ENCODE assay signal across 11 cellular contexts in the genomic region with DNA sequence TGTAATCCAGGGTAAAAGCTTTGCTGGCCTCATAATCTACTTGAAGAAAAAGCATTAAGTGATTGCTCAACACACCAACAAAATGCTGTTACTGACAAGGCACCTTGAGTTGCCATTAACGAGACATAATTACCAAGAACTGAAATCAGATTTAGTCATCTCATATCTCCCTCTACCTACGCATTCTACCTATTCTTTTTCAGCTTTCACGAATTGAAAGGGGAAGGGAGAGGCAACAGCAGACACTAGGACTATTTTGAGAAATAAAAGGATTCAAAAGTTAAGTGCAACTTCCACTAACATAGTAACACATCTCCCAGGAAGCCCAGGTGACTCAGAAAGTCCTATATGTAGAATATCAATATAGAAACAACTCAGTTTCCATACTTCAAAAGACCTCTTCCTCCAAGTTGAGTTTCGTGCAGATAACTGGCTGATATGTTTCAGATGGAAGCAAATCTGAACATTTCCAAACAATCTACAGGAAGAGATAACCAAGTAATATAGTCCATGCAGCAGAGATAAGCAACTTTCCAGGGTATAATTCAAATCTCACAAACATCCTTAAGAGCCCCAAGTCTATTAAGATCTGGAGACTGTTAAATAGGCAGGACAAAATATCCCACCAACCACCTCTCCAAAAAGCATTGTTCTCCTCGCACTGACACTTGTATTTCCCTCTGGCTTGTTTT. TPM values are rescaled to one million over a fixed set of nuclear protein-coding genes. Genes with fewer than 3 reads are reported as not detected.
A peak's percentile ranks its signal among the peaks of the same experiment; 100 is the strongest.
DNase-seq lines count a peak whose midpoint lies in the region; ATAC-seq, FAIRE-seq and TF ChIP-seq lines count a peak whose summit lies in the region.
"Had no signal": no experiment of that assay in that cellular context is flagged by ENCODE, and none has a peak within 500 bp of the region (broad histone marks: within the 10 kb centered on the region; RNA-seq: fewer than 3 reads in every experiment).

No MANE protein-coding gene starts in this region.

- TF ChIP-seq CTCF in endodermal cell (conservative IDR thresholded peaks at IDR 0.05) (no peak), D721Med (IDR thresholded peaks at IDR 0.05; ENCODE audit: insufficient read depth, missing control alignments) (no peak)

- no peak overlapping the region for H3K27ac ChIP-seq in endodermal cell (ENCODE audit: low read depth, low read length)
- H3K27ac ChIP-seq: BLaER1, SJSA1 had no signal

- H3K4me1 Mint-ChIP-seq in activated naive CD4-positive, alpha-beta T cell treated with anti-CD3 and anti-CD28 coated beads for 36 hours (ENCODE audit: low read depth): peaks cover 26% of the 10 kb centered on the region
- H3K4me1 Mint-ChIP-seq in endodermal cell: peaks cover 17% of the 10 kb centered on the region
- H3K4me1 Mint-ChIP-seq in stimulated activated naive CD8-positive, alpha-beta T cell treated with anti-CD3 and anti-CD28 coated beads, Interleukin-15, amount 100 ng/mL, for 72 hours: peaks cover 31% of the 10 kb centered on the region

- no peaks in the 10 kb centered on the region for H3K9me3 ChIP-seq in endodermal cell (ENCODE audit: control insufficient read depth, low read length)
- H3K9me3 ChIP-seq: BLaER1, SJSA1 had no signal

- H3K9ac ChIP-seq in endodermal cell (ENCODE audit: extremely low read depth, low read length, poor library complexity, severe bottlenecking): no peak overlapping the region
- H3K9ac ChIP-seq: BLaER1 had no signal

- 89% methylated on average over 5 of the region's 5 CpGs; no CpG with 5 or more reads in 1 of the 2 experiments for WGBS in endodermal cell (ENCODE audit: insufficient coverage in 1 of 2, insufficient read length in 1 of 2), 2 experiments

- CTCF ChIA-PET in activated naive CD4-positive, alpha-beta T cell treated with anti-CD3 and anti-CD28 coated beads for 36 hours (lab: Charles Lee): no interaction called here

- intact Hi-C loops in activated naive CD4-positive, alpha-beta T cell treated with anti-CD3 and anti-CD28 coated beads for 36 hours (cut with micrococcal nuclease): loop anchor here (1.0 to 10.0 kb wide), 12 partner anchors 17 to 1083 kb away; a partner anchor contains a TSS

- H3K9me3 Mint-ChIP-seq in activated naive CD4-positive, alpha-beta T cell treated with anti-CD3 and anti-CD28 coated beads for 36 hours: no peaks in the 10 kb centered on the region
- H3K9me3 Mint-ChIP-seq in endodermal cell: no peaks in the 10 kb centered on the region
- peaks cover 0 to 3% of the 10 kb centered on the region in 2 donors for H3K9me3 Mint-ChIP-seq in stimulated activated naive CD8-positive, alpha-beta T cell treated with anti-CD3 and anti-CD28 coated beads, Interleukin-15, amount 100 ng/mL, for 72 hours

- peak; percentile 37 for DNase-seq in activated naive CD4-positive, alpha-beta T cell treated with anti-CD3 and anti-CD28 coated beads for 36 hours
- no peak for DNase-seq in activated naive CD4-positive, alpha-beta T cell (lab: John Stamatoyannopoulos, UW)
- DNase-seq in endodermal cell (no peak), D721Med (ENCODE audit: insufficient read length, low spot score) (no peak), NCI-H446 (lab: John Stamatoyannopoulos, UW) (no peak)
- DNase-seq in stimulated activated naive CD8-positive, alpha-beta T cell treated with anti-CD3 and anti-CD28 coated beads, Interleukin-15, amount 100 ng/mL, for 72 hours: peak in 1 of 2 donors; percentile 3
- DNase-seq: retina had no signal

- H3K4me3 ChIP-seq in endodermal cell (ENCODE audit: low read length): peak overlapping the region; percentile 38

- peaks cover 2% of the 10 kb centered on the region for H3K4me1 ChIP-seq in endodermal cell (ENCODE audit: control insufficient read depth, insufficient read depth, low read length)

- no peaks in the 10 kb centered on the region for H3K36me3 ChIP-seq in endodermal cell (ENCODE audit: control insufficient read depth, insufficient read depth, low read length)
- H3K36me3 ChIP-seq: BLaER1, SJSA1 had no signal

- H3K27me3 Mint-ChIP-seq in activated naive CD4-positive, alpha-beta T cell treated with anti-CD3 and anti-CD28 coated beads for 36 hours (ENCODE audit: low read depth): peaks cover 49% of the 10 kb centered on the region
- peaks cover 18% of the 10 kb centered on the region for H3K27me3 Mint-ChIP-seq in endodermal cell (ENCODE audit: insufficient read depth)
- peaks cover 90% of the 10 kb centered on the region for H3K27me3 Mint-ChIP-seq in stimulated activated naive CD8-positive, alpha-beta T cell treated with anti-CD3 and anti-CD28 coated beads, Interleukin-15, amount 100 ng/mL, for 72 hours

- peak overlapping the region; percentile 43 for H3K27ac Mint-ChIP-seq in activated naive CD4-positive, alpha-beta T cell treated with anti-CD3 and anti-CD28 coated beads for 36 hours
- no peak overlapping the region for H3K27ac Mint-ChIP-seq in endodermal cell
- peak overlapping the region in 1 of 2 donors; percentile 9 for H3K27ac Mint-ChIP-seq in stimulated activated naive CD8-positive, alpha-beta T cell treated with anti-CD3 and anti-CD28 coated beads, Interleukin-15, amount 100 ng/mL, for 72 hours

- no peak for FAIRE-seq in D721Med (lab: Jason Lieb, UNC)

- H3K4me3 Mint-ChIP-seq in activated naive CD4-positive, alpha-beta T cell treated with anti-CD3 and anti-CD28 coated beads for 36 hours: peak overlapping the region; percentile 78
- peak overlapping the region; percentile 85 for H3K4me3 Mint-ChIP-seq in endodermal cell
- peak overlapping the region; percentile 58 to 69 for H3K4me3 Mint-ChIP-seq in stimulated activated naive CD8-positive, alpha-beta T cell treated with anti-CD3 and anti-CD28 coated beads, Interleukin-15, amount 100 ng/mL, for 72 hours

- ATAC-seq in HG03521 (IDR thresholded peaks at IDR 0.05; ENCODE audit: unreplicated experiment): peak; percentile 38
- ATAC-seq in stimulated activated naive CD8-positive, alpha-beta T cell treated with anti-CD3 and anti-CD28 coated beads, Interleukin-15, amount 100 ng/mL, for 72 hours: peak; percentile 57
- no peak for ATAC-seq in HG02970 (IDR thresholded peaks at IDR 0.05; ENCODE audit: low FRiP score, unreplicated experiment)

- H3K27me3 ChIP-seq in endodermal cell (ENCODE audit: control insufficient read depth, insufficient read depth, low read length, poor library complexity, severe bottlenecking): peaks cover 17% of the 10 kb centered on the region
- H3K27me3 ChIP-seq: SJSA1 had no signal

- H3K36me3 Mint-ChIP-seq in activated naive CD4-positive, alpha-beta T cell treated with anti-CD3 and anti-CD28 coated beads for 36 hours (ENCODE audit: low read depth): no peaks in the 10 kb centered on the region
- H3K36me3 Mint-ChIP-seq in endodermal cell (ENCODE audit: low read depth): peaks cover 2% of the 10 kb centered on the region

RNA-seq across cellular contexts. Expression of a gene that starts 1.9 kb away (rescaled TPM):
- total RNA-seq in activated naive CD4-positive, alpha-beta T cell treated with anti-CD3 and anti-CD28 coated beads for 36 hours: 1 to 10 TPM; 6.1 to 6.4 TPM
- total RNA-seq in endodermal cell: 10 to 100 TPM; 23.8 to 33.6 TPM
- polyA plus RNA-seq in endodermal cell (2013, experiment 1 of 2): 7.5 TPM
- 5.2 TPM for polyA plus RNA-seq in endodermal cell (2013, experiment 2 of 2)

RNA-seq across cellular contexts. Expression of a gene that starts 2.4 kb away (rescaled TPM):
- under 1 TPM in 1 of 2 experiments, not detected in 1; 0.07 TPM for total RNA-seq in activated naive CD4-positive, alpha-beta T cell treated with anti-CD3 and anti-CD28 coated beads for 36 hours
- total RNA-seq in endodermal cell: 1 to 10 TPM in 1 of 2 donors, under 1 TPM in 1; 0.49 to 1.8 TPM
- 0.32 TPM for polyA plus RNA-seq in endodermal cell (2013, experiment 1 of 2)
- 0.21 TPM for polyA plus RNA-seq in endodermal cell (2013, experiment 2 of 2)
